ENCODE assay signal across 16 cellular contexts in genomic region chr4:87961993-87962791, GRCh38. TPM values are rescaled to one million over a fixed set of nuclear protein-coding genes. Genes with fewer than 3 reads are reported as not detected.
A peak's percentile ranks its signal among the peaks of the same experiment; 100 is the strongest.
DNase-seq lines count a peak whose midpoint lies in the region; ATAC-seq, FAIRE-seq and TF ChIP-seq lines count a peak whose summit lies in the region.
"Had no signal": no experiment of that assay in that cellular context is flagged by ENCODE, and none has a peak within 500 bp of the region (broad histone marks: within the 10 kb centered on the region; RNA-seq: fewer than 3 reads in every experiment).

No MANE protein-coding gene starts in this region.

- peaks cover 16% of the 10 kb centered on the region for H3K4me1 Mint-ChIP-seq in astrocyte (ENCODE audit: low read depth, unreplicated experiment)
- H3K4me1 Mint-ChIP-seq: activated naive CD8-positive, alpha-beta T cell treated with anti-CD3 and anti-CD28 coated beads, Interleukin-2, amount 10 ng/mL, durations not matched to agents 7 days and 5 days; T-cell had no signal

- H3K27me3 ChIP-seq in astrocyte (ENCODE audit: insufficient read depth, low read length), result no peaks in the 10 kb centered on the region
- H3K27me3 ChIP-seq: pancreas had no signal

- H3K36me3 ChIP-seq in astrocyte (ENCODE audit: insufficient read depth, low read length), result no peaks in the 10 kb centered on the region
- H3K36me3 ChIP-seq: esophagus squamous epithelium, pancreas, suprapubic skin had no signal

- no peak overlapping the region for H2AFZ ChIP-seq in astrocyte (ENCODE audit: low read depth, low read length)

- WGBS in A549 (ENCODE audit: missing lambda C conversion rate), result 71% methylated on average over 4 of the region's 4 CpGs

- peak overlapping the region; percentile 42; the same call in 2 of the 3 replicates for H3K4me2 ChIP-seq in A549
- H3K4me2 ChIP-seq in astrocyte (ENCODE audit: low read length), result no peak overlapping the region

- peaks cover 19% of the 10 kb centered on the region; the same call in 2 of the 3 replicates for H3K4me1 ChIP-seq in A549
- peaks cover 7% of the 10 kb centered on the region for H3K4me1 ChIP-seq in astrocyte (ENCODE audit: insufficient read depth, low read length)
- H3K4me1 ChIP-seq: esophagus squamous epithelium, pancreas, suprapubic skin had no signal

- FAIRE-seq in A549 (lab: Jason Lieb, UNC), result no peak
- no peak for FAIRE-seq in astrocyte (lab: Jason Lieb, UNC)
- FAIRE-seq: colon, pancreas had no signal

- TF ChIP-seq POLR2A in A549 (IDR thresholded peaks at IDR 0.05; ENCODE audit: low read length), result no peak

- no peaks in the 10 kb centered on the region for H3K36me3 Mint-ChIP-seq in astrocyte (ENCODE audit: low read depth, unreplicated experiment)
- H3K36me3 Mint-ChIP-seq: activated naive CD8-positive, alpha-beta T cell treated with anti-CD3 and anti-CD28 coated beads, Interleukin-2, amount 10 ng/mL, durations not matched to agents 7 days and 5 days; T-cell had no signal

- ATAC-seq in A549 (peak; percentile 74 to 79; a peak in 5 of 6 replicates), GM21717 (IDR thresholded peaks at IDR 0.05; ENCODE audit: unreplicated experiment) (no peak), HG02642 (IDR thresholded peaks at IDR 0.05; ENCODE audit: poor library complexity, unreplicated experiment) (no peak), GM18870 (IDR thresholded peaks at IDR 0.05; ENCODE audit: unreplicated experiment) (no peak)
- ATAC-seq: T-cell had no signal

- POLR2A ChIA-PET in A549 (lab: Yijun Ruan, JAX), result no interaction called here

- DNase-seq in A549 (ENCODE audit: low read depth in 1 of 2, low spot score in 1 of 2) (peak in 1 of 2 experiments; percentile 49), HT1080 (ENCODE audit: low read depth) (peak; percentile 81), astrocyte (ENCODE audit: low read depth) (peak; percentile 60), glomerular visceral epithelial cell (ENCODE audit: extremely low spot score) (peak; percentile 48), D341Med (ENCODE audit: low spot score) (no peak)
- DNase-seq: activated naive CD8-positive, alpha-beta T cell treated with anti-CD3 and anti-CD28 coated beads, Interleukin-2, amount 10 ng/mL, durations not matched to agents 7 days and 5 days; esophagus squamous epithelium; NCI-H1048; NCI-H2227 treated with DMSO at 0.1 percent for 48 hours; pancreas; T-cell had no signal

- no peaks in the 10 kb centered on the region for H4K20me1 ChIP-seq in astrocyte (ENCODE audit: insufficient read depth, low read length)

- no peaks in the 10 kb centered on the region for H3K27me3 Mint-ChIP-seq in astrocyte (ENCODE audit: low read depth, unreplicated experiment)

- TF ChIP-seq RAD21 in A549 (conservative IDR thresholded peaks at IDR 0.05 in 1 of 2, IDR thresholded peaks at IDR 0.05 in 1 of 2), result no peak

- H3K9me3 ChIP-seq in A549 (no peaks in the 10 kb centered on the region), astrocyte (ENCODE audit: insufficient read depth, low read depth, low read length) (peaks cover 3% of the 10 kb centered on the region)
- H3K9me3 ChIP-seq: esophagus squamous epithelium, pancreas, suprapubic skin had no signal

- no peaks in the 10 kb centered on the region for H3K9me3 Mint-ChIP-seq in astrocyte (ENCODE audit: unreplicated experiment)
- H3K9me3 Mint-ChIP-seq: activated naive CD8-positive, alpha-beta T cell treated with anti-CD3 and anti-CD28 coated beads, Interleukin-2, amount 10 ng/mL, durations not matched to agents 7 days and 5 days; T-cell had no signal

- H3K27ac ChIP-seq in A549, result peak overlapping the region; percentile 49 to 67
- H3K27ac ChIP-seq in astrocyte (ENCODE audit: low read depth, low read length), result no peak overlapping the region
- H3K27ac ChIP-seq: esophagus squamous epithelium, pancreas, suprapubic skin had no signal

- peak overlapping the region; percentile 20 for H3K27ac Mint-ChIP-seq in astrocyte (ENCODE audit: unreplicated experiment)
- H3K27ac Mint-ChIP-seq: activated naive CD8-positive, alpha-beta T cell treated with anti-CD3 and anti-CD28 coated beads, Interleukin-2, amount 10 ng/mL, durations not matched to agents 7 days and 5 days; T-cell had no signal

- CTCF ChIA-PET in A549 (lab: Yijun Ruan, JAX), result interaction anchor here (0.8 to 3.5 kb wide), 5 partner anchors 10 to 418 kb away, joined by 3 to 15 read pairs (median 4); no protein-coding TSS in a partner anchor

- no peak overlapping the region for H3K9ac ChIP-seq in astrocyte (ENCODE audit: low read length)

- TF ChIP-seq EP300 in A549 (IDR thresholded peaks at IDR 0.05), result no peak

- no peak overlapping the region for H3K4me3 Mint-ChIP-seq in astrocyte (ENCODE audit: unreplicated experiment)
- H3K4me3 Mint-ChIP-seq: activated naive CD8-positive, alpha-beta T cell treated with anti-CD3 and anti-CD28 coated beads, Interleukin-2, amount 10 ng/mL, durations not matched to agents 7 days and 5 days; T-cell had no signal

- H3K79me2 ChIP-seq in astrocyte (ENCODE audit: insufficient read depth, low read length), result no peaks in the 10 kb centered on the region

- H3K4me3 ChIP-seq in A549 (no peak overlapping the region), astrocyte (ENCODE audit: insufficient read depth, low read depth, low read length) (no peak overlapping the region)
- H3K4me3 ChIP-seq: esophagus squamous epithelium, pancreas, suprapubic skin had no signal

- no peak for TF ChIP-seq CTCF in A549 (IDR thresholded peaks at IDR 0.05)
- no peak for TF ChIP-seq CTCF in astrocyte (IDR thresholded peaks at IDR 0.05; ENCODE audit: insufficient read depth, low read depth, low read length)

TF ChIP-seq in A549, 52 proteins besides CTCF, POLR2A, EP300 and RAD21:
- TF ChIP-seq, protein P1, sequence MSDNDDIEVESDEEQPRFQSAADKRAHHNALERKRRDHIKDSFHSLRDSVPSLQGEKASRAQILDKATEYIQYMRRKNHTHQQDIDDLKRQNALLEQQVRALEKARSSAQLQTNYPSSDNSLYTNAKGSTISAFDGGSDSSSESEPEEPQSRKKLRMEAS (IDR thresholded peaks at IDR 0.05), result 0 out of 2 replicates have a peak, but pooled peaks have one; percentile 14
- no peak for TF ChIP-seq CHD4 (IDR thresholded peaks at IDR 0.05; ENCODE audit: borderline replicate concordance)
- TF ChIP-seq HDAC2 (IDR thresholded peaks at IDR 0.05), result no peak
- TF ChIP-seq FOSL2 (IDR thresholded peaks at IDR 0.05), result no peak
- peak; percentile 55; the same call in 1 of the 2 replicates for TF ChIP-seq FOSL2 (CRISPR knock-in tag; IDR thresholded peaks at IDR 0.05)
- no peak for TF ChIP-seq POLR2AphosphoS2 (conservative IDR thresholded peaks at IDR 0.05; ENCODE audit: low read length)

RNA-seq across cellular contexts. Expression of gene SPP1, which starts 13.3 kb away (rescaled TPM):
- polyA plus RNA-seq in A549 (2011; rRNA removed), result 415 and 509 TPM in 2 replicates
- polyA plus RNA-seq in A549 (2012; cell fraction: cytosol; rRNA removed), result 198 and 219 TPM in 2 replicates
- 164 and 242 TPM in 2 replicates for polyA plus RNA-seq in A549 (2012; cell fraction: nucleus; rRNA removed)
- polyA plus RNA-seq in A549 (2017; fragmentation: RNase III; extraction: RNeasy Plus Mini Kit Qiagen cat#74134 plus additional on column Dnase treatment), result 176 to 226 TPM (median 198 TPM) in 3 replicates
- polyA minus RNA-seq in A549 (2011; rRNA and poly(A)+ RNA removed), result 277 and 302 TPM in 2 replicates
- total RNA-seq in HT1080 (2014; rRNA removed; shearing (Covaris generic)), result 30.6 and 37.1 TPM in 2 replicates
- 10.1 and 12.0 TPM in 2 replicates for polyA plus RNA-seq in HT1080 (2015; cell fraction: cytosol; rRNA removed)
- polyA plus RNA-seq in HT1080 (2015; cell fraction: nucleus; rRNA removed), result 15.8 and 19.7 TPM in 2 replicates
- total RNA-seq in astrocyte, result 153 and 217 TPM in 2 replicates

RNA-seq across cellular contexts. Expression of gene PKD2, which starts 45.2 kb away (rescaled TPM):
- polyA plus RNA-seq in A549 (2011; rRNA removed) (38.6 and 57.6 TPM in 2 replicates), A549 (2017; fragmentation: RNase III; extraction: RNeasy Plus Mini Kit Qiagen cat#74134 plus additional on column Dnase treatment) (30.6 to 40.2 TPM (median 39.4 TPM) in 3 replicates)
- polyA plus RNA-seq in A549 (2012; cell fraction: cytosol; rRNA removed), result 10.6 and 14.9 TPM in 2 replicates
- 12.7 and 25.1 TPM in 2 replicates for polyA plus RNA-seq in A549 (2012; cell fraction: nucleus; rRNA removed)
- 37.9 and 40.6 TPM in 2 replicates for polyA minus RNA-seq in A549 (2011; rRNA and poly(A)+ RNA removed)
- total RNA-seq in HT1080 (2014; rRNA removed; shearing (Covaris generic)), result 14.2 and 18.3 TPM in 2 replicates
- polyA plus RNA-seq in HT1080 (2015; cell fraction: cytosol; rRNA removed), result 10.3 and 13.3 TPM in 2 replicates
- polyA plus RNA-seq in HT1080 (2015; cell fraction: nucleus; rRNA removed), result 25.2 and 28.2 TPM in 2 replicates
- 19.7 TPM in 2 replicates for total RNA-seq in astrocyte

Comparison
In these comparisons a context has a peak if more than half of its experiments do, and no peak if none do; other contexts are left out.
1. ATAC-seq: peak in A549 (2 of 2); none in GM21717 (single experiment), HG02642 (single experiment) and GM18870 (single experiment).